1 cellular context compared by ENCODE assay signal in the genomic region with DNA sequence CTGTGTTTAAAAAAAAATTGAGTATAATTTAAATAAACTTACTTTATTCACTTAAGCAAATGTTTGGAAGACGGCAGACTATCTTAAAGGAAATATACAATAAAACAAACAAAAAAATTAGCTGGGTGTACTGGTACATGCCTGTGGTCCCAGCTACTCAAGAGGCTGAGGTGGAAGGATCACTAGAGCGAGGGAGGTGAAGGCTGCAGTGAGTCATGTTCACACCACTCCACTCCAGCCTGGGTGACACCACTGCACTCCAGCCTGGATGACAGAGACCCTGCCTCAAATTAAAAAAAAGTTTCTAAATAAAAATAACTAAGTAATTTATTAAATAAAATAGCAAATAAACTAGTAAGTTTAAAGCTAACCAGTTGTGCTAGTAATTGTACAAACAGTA.
TF ChIP-seq lines count a peak whose summit lies in the region.

No MANE protein-coding gene starts in this region.

TF ChIP-seq in HCT116, 20 proteins besides CTCF, POLR2A, EP300 and RAD21:
- TF ChIP-seq POLR2AphosphoS5 (IDR thresholded peaks at IDR 0.05; ENCODE audit: low read depth, low read length): no peak
- TF ChIP-seq, protein P1, sequence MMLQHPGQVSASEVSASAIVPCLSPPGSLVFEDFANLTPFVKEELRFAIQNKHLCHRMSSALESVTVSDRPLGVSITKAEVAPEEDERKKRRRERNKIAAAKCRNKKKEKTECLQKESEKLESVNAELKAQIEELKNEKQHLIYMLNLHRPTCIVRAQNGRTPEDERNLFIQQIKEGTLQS (IDR thresholded peaks at IDR 0.05): no peak
- TF ChIP-seq, protein P2, sequence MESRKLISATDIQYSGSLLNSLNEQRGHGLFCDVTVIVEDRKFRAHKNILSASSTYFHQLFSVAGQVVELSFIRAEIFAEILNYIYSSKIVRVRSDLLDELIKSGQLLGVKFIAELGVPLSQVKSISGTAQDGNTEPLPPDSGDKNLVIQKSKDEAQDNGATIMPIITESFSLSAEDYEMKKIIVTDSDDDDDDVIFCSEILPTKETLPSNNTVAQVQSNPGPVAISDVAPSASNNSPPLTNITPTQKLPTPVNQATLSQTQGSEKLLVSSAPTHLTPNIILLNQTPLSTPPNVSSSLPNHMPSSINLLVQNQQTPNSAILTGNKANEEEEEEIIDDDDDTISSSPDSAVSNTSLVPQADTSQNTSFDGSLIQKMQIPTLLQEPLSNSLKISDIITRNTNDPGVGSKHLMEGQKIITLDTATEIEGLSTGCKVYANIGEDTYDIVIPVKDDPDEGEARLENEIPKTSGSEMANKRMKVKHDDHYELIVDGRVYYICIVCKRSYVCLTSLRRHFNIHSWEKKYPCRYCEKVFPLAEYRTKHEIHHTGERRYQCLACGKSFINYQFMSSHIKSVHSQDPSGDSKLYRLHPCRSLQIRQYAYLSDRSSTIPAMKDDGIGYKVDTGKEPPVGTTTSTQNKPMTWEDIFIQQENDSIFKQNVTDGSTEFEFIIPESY (IDR thresholded peaks at IDR 0.05; ENCODE audit: extremely low read depth, insufficient replicate concordance, low read length): no peak
- TF ChIP-seq ELF1 (IDR thresholded peaks at IDR 0.05; ENCODE audit: borderline replicate concordance, low read depth): no peak
- no peak for TF ChIP-seq CEBPB (IDR thresholded peaks at IDR 0.05; ENCODE audit: low read depth)
- TF ChIP-seq SP1 (IDR thresholded peaks at IDR 0.05; ENCODE audit: low read depth): no peak
- TF ChIP-seq CBX3 (IDR thresholded peaks at IDR 0.05; ENCODE audit: low read depth): no peak
- no peak for TF ChIP-seq EZH2phosphoT487 (IDR thresholded peaks at IDR 0.05; ENCODE audit: borderline replicate concordance)
- TF ChIP-seq REST (IDR thresholded peaks at IDR 0.05; ENCODE audit: low read depth): no peak
- TF ChIP-seq TCF7L2 (IDR thresholded peaks at IDR 0.05; ENCODE audit: borderline replicate concordance, extremely low read depth, insufficient read depth, insufficient read length): no peak
- no peak for TF ChIP-seq EZH2 (IDR thresholded peaks at IDR 0.05)
- TF ChIP-seq FOSL1 (IDR thresholded peaks at IDR 0.05; ENCODE audit: low read depth): no peak
- TF ChIP-seq SRF (IDR thresholded peaks at IDR 0.05; ENCODE audit: low read depth): no peak
TF ChIP-seq in HCT116: peak in this region for 0.
